Comparison of ENCODE assay signal across 1 cellular context in the genomic region with DNA sequence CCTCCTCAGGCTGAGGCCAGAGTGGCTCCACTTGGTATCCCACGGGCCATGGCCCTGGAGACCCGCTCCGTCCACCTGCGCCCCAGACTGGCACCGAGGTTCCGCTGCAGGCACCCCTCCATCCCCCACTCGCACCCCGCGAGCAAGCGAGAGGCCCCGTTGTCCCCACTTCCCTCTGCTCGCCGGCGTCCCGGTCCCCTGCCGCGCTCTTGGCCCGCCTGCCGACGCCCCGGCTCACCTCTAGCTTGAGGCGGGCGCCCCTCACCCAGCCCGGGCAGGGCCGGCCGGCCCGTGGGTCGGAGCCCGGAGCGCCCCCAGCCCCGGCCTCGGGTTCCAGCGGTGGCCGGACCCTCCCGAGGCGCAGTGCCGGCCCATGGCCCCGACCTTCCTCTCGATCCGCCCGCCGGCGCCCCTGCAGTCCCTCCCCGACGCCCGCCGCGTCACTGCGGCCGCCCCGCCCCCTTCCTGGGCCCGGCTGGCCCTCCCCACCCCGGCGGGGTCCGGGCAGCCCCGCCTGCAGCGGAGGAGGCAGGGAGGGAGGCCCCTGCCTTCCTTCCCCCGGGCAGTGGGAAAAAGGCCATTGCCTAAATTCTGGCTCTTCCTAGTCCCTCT.
TF ChIP-seq lines count a peak whose summit lies in the region.

A gene (minus strand): TSS at position 414 of the 612 bp plus-strand sequence. CDS start 1,183 bp downstream, outside the sequence.

TF ChIP-seq in HepG2, 621 proteins besides CTCF, POLR2A, EP300 and RAD21 (continued from another document and continues in another):
- TF ChIP-seq, protein P1, sequence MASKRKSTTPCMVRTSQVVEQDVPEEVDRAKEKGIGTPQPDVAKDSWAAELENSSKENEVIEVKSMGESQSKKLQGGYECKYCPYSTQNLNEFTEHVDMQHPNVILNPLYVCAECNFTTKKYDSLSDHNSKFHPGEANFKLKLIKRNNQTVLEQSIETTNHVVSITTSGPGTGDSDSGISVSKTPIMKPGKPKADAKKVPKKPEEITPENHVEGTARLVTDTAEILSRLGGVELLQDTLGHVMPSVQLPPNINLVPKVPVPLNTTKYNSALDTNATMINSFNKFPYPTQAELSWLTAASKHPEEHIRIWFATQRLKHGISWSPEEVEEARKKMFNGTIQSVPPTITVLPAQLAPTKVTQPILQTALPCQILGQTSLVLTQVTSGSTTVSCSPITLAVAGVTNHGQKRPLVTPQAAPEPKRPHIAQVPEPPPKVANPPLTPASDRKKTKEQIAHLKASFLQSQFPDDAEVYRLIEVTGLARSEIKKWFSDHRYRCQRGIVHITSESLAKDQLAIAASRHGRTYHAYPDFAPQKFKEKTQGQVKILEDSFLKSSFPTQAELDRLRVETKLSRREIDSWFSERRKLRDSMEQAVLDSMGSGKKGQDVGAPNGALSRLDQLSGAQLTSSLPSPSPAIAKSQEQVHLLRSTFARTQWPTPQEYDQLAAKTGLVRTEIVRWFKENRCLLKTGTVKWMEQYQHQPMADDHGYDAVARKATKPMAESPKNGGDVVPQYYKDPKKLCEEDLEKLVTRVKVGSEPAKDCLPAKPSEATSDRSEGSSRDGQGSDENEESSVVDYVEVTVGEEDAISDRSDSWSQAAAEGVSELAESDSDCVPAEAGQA (IDR thresholded peaks at IDR 0.05; ENCODE audit: low read depth): 0 out of 2 replicates have a peak, but pooled peaks have one; percentile 11
- TF ChIP-seq, protein P1 (CRISPR knock-in tag; IDR thresholded peaks at IDR 0.05; ENCODE audit: borderline replicate concordance): no peak
- TF ChIP-seq RBAK (CRISPR knock-in tag; IDR thresholded peaks at IDR 0.05) (no peak), ZNF567 (CRISPR knock-in tag; IDR thresholded peaks at IDR 0.05; ENCODE audit: borderline replicate concordance) (no peak), ZNF605 (CRISPR knock-in tag; IDR thresholded peaks at IDR 0.05) (no peak), EEA1 (CRISPR knock-in tag; IDR thresholded peaks at IDR 0.05; ENCODE audit: borderline replicate concordance) (no peak), KDM2A (CRISPR knock-in tag; IDR thresholded peaks at IDR 0.05; ENCODE audit: borderline replicate concordance, low read depth) (0 out of 2 replicates have a peak, but pooled peaks have one; percentile 3), REXO4 (CRISPR knock-in tag; IDR thresholded peaks at IDR 0.05; ENCODE audit: borderline replicate concordance) (no peak), FOXA1 (IDR thresholded peaks at IDR 0.05) (no peak), FOXA1 (CRISPR knock-in tag; IDR thresholded peaks at IDR 0.05) (no peak), MZF1 (CRISPR knock-in tag; IDR thresholded peaks at IDR 0.05; ENCODE audit: borderline replicate concordance) (no peak), STAT5B (CRISPR knock-in tag; IDR thresholded peaks at IDR 0.05) (no peak), GPN1 (CRISPR knock-in tag; IDR thresholded peaks at IDR 0.05; ENCODE audit: borderline replicate concordance) (no peak), GLI4 (CRISPR knock-in tag; IDR thresholded peaks at IDR 0.05; ENCODE audit: borderline replicate concordance) (no peak), ZKSCAN5 (CRISPR knock-in tag; IDR thresholded peaks at IDR 0.05) (no peak), MIER2 (CRISPR knock-in tag; IDR thresholded peaks at IDR 0.05) (no peak), ETV5 (CRISPR knock-in tag; IDR thresholded peaks at IDR 0.05; ENCODE audit: borderline replicate concordance) (0 out of 2 replicates have a peak, but pooled peaks have one; percentile 2), ZFY (CRISPR knock-in tag; IDR thresholded peaks at IDR 0.05) (peak; percentile 20), ZSCAN22 (CRISPR knock-in tag; IDR thresholded peaks at IDR 0.05) (no peak), ARID2 (CRISPR knock-in tag; IDR thresholded peaks at IDR 0.05; ENCODE audit: borderline replicate concordance) (no peak), ARHGAP35 (CRISPR knock-in tag; IDR thresholded peaks at IDR 0.05; ENCODE audit: borderline replicate concordance) (no peak)
- TF ChIP-seq, protein P2, sequence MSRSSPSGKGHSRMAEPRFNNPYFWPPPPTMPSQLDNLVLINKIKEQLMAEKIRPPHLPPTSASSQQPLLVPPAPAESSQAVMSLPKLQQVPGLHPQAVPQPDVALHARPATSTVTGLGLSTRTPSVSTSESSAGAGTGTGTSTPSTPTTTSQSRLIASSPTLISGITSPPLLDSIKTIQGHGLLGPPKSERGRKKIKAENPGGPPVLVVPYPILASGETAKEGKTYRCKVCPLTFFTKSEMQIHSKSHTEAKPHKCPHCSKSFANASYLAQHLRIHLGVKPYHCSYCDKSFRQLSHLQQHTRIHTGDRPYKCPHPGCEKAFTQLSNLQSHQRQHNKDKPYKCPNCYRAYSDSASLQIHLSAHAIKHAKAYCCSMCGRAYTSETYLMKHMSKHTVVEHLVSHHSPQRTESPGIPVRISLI (CRISPR knock-in tag; IDR thresholded peaks at IDR 0.05; ENCODE audit: borderline replicate concordance): no peak
- TF ChIP-seq, protein P3, sequence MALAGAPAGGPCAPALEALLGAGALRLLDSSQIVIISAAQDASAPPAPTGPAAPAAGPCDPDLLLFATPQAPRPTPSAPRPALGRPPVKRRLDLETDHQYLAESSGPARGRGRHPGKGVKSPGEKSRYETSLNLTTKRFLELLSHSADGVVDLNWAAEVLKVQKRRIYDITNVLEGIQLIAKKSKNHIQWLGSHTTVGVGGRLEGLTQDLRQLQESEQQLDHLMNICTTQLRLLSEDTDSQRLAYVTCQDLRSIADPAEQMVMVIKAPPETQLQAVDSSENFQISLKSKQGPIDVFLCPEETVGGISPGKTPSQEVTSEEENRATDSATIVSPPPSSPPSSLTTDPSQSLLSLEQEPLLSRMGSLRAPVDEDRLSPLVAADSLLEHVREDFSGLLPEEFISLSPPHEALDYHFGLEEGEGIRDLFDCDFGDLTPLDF (CRISPR knock-in tag; IDR thresholded peaks at IDR 0.05): no peak
- TF ChIP-seq, protein P4, sequence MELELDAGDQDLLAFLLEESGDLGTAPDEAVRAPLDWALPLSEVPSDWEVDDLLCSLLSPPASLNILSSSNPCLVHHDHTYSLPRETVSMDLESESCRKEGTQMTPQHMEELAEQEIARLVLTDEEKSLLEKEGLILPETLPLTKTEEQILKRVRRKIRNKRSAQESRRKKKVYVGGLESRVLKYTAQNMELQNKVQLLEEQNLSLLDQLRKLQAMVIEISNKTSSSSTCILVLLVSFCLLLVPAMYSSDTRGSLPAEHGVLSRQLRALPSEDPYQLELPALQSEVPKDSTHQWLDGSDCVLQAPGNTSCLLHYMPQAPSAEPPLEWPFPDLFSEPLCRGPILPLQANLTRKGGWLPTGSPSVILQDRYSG (CRISPR knock-in tag; IDR thresholded peaks at IDR 0.05): no peak
- TF ChIP-seq, protein P5, sequence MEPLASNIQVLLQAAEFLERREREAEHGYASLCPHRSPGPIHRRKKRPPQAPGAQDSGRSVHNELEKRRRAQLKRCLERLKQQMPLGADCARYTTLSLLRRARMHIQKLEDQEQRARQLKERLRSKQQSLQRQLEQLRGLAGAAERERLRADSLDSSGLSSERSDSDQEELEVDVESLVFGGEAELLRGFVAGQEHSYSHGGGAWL (CRISPR knock-in tag; IDR thresholded peaks at IDR 0.05): no peak
- TF ChIP-seq, protein P6, sequence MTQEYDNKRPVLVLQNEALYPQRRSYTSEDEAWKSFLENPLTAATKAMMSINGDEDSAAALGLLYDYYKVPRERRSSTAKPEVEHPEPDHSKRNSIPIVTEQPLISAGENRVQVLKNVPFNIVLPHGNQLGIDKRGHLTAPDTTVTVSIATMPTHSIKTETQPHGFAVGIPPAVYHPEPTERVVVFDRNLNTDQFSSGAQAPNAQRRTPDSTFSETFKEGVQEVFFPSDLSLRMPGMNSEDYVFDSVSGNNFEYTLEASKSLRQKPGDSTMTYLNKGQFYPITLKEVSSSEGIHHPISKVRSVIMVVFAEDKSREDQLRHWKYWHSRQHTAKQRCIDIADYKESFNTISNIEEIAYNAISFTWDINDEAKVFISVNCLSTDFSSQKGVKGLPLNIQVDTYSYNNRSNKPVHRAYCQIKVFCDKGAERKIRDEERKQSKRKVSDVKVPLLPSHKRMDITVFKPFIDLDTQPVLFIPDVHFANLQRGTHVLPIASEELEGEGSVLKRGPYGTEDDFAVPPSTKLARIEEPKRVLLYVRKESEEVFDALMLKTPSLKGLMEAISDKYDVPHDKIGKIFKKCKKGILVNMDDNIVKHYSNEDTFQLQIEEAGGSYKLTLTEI (CRISPR knock-in tag; conservative IDR thresholded peaks at IDR 0.05): no peak
- TF ChIP-seq, protein P7, sequence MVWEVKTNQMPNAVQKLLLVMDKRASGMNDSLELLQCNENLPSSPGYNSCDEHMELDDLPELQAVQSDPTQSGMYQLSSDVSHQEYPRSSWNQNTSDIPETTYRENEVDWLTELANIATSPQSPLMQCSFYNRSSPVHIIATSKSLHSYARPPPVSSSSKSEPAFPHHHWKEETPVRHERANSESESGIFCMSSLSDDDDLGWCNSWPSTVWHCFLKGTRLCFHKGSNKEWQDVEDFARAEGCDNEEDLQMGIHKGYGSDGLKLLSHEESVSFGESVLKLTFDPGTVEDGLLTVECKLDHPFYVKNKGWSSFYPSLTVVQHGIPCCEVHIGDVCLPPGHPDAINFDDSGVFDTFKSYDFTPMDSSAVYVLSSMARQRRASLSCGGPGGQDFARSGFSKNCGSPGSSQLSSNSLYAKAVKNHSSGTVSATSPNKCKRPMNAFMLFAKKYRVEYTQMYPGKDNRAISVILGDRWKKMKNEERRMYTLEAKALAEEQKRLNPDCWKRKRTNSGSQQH (CRISPR knock-in tag; IDR thresholded peaks at IDR 0.05; ENCODE audit: low read depth): no peak
- TF ChIP-seq, protein P8, sequence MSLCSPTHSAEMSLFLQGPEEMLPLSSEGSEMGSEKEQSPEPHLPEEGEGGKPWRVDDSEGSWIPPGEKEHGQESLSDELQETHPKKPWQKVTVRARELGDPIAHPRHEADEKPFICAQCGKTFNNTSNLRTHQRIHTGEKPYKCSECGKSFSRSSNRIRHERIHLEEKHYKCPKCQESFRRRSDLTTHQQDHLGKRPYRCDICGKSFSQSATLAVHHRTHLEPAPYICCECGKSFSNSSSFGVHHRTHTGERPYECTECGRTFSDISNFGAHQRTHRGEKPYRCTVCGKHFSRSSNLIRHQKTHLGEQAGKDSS (CRISPR knock-in tag; IDR thresholded peaks at IDR 0.05; ENCODE audit: borderline replicate concordance, low read depth): no peak
- TF ChIP-seq, protein P9, sequence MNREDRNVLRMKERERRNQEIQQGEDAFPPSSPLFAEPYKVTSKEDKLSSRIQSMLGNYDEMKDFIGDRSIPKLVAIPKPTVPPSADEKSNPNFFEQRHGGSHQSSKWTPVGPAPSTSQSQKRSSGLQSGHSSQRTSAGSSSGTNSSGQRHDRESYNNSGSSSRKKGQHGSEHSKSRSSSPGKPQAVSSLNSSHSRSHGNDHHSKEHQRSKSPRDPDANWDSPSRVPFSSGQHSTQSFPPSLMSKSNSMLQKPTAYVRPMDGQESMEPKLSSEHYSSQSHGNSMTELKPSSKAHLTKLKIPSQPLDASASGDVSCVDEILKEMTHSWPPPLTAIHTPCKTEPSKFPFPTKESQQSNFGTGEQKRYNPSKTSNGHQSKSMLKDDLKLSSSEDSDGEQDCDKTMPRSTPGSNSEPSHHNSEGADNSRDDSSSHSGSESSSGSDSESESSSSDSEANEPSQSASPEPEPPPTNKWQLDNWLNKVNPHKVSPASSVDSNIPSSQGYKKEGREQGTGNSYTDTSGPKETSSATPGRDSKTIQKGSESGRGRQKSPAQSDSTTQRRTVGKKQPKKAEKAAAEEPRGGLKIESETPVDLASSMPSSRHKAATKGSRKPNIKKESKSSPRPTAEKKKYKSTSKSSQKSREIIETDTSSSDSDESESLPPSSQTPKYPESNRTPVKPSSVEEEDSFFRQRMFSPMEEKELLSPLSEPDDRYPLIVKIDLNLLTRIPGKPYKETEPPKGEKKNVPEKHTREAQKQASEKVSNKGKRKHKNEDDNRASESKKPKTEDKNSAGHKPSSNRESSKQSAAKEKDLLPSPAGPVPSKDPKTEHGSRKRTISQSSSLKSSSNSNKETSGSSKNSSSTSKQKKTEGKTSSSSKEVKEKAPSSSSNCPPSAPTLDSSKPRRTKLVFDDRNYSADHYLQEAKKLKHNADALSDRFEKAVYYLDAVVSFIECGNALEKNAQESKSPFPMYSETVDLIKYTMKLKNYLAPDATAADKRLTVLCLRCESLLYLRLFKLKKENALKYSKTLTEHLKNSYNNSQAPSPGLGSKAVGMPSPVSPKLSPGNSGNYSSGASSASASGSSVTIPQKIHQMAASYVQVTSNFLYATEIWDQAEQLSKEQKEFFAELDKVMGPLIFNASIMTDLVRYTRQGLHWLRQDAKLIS (CRISPR knock-in tag; IDR thresholded peaks at IDR 0.05): no peak
- TF ChIP-seq, protein P10, sequence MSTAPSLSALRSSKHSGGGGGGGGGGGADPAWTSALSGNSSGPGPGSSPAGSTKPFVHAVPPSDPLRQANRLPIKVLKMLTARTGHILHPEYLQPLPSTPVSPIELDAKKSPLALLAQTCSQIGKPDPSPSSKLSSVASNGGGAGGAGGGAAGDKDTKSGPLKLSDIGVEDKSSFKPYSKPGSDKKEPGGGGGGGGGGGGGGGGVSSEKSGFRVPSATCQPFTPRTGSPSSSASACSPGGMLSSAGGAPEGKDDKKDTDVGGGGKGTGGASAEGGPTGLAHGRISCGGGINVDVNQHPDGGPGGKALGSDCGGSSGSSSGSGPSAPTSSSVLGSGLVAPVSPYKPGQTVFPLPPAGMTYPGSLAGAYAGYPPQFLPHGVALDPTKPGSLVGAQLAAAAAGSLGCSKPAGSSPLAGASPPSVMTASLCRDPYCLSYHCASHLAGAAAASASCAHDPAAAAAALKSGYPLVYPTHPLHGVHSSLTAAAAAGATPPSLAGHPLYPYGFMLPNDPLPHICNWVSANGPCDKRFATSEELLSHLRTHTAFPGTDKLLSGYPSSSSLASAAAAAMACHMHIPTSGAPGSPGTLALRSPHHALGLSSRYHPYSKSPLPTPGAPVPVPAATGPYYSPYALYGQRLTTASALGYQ (CRISPR knock-in tag; IDR thresholded peaks at IDR 0.05): no peak
- TF ChIP-seq, protein P11, sequence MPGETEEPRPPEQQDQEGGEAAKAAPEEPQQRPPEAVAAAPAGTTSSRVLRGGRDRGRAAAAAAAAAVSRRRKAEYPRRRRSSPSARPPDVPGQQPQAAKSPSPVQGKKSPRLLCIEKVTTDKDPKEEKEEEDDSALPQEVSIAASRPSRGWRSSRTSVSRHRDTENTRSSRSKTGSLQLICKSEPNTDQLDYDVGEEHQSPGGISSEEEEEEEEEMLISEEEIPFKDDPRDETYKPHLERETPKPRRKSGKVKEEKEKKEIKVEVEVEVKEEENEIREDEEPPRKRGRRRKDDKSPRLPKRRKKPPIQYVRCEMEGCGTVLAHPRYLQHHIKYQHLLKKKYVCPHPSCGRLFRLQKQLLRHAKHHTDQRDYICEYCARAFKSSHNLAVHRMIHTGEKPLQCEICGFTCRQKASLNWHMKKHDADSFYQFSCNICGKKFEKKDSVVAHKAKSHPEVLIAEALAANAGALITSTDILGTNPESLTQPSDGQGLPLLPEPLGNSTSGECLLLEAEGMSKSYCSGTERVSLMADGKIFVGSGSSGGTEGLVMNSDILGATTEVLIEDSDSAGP (CRISPR knock-in tag; IDR thresholded peaks at IDR 0.05; ENCODE audit: borderline replicate concordance): no peak
